26 cellular contexts compared by ENCODE assay signal in the genomic region with DNA sequence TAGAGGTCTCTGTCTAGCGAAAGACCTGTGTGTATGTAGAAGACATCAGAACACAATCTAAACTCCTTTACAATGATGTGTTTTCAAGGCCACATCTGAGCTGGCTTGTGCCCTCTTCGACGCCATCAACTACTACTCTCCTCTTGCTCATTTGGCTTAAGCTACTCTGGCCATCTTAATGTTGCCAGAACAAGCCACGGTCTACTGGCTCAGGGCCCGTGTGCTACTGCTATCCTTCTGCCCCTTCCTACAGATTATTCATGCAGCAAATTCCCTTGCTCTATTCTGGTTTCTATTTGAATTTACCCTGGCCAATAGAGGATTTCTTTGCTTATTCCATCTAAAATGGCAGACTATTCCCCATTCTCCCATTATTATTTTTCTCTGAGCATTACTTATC.
"Had no signal": no experiment of that assay in that cellular context is flagged by ENCODE, and none has a peak within 500 bp of the region (broad histone marks: within the 10 kb centered on the region; RNA-seq: fewer than 3 reads in every experiment).

No MANE protein-coding gene starts in this region.

- H3K9me3 Mint-ChIP-seq: activated CD4-positive, alpha-beta memory T cell treated with anti-CD3 and anti-CD28 coated beads for 36 hours; activated naive CD8-positive, alpha-beta T cell treated with anti-CD3 and anti-CD28 coated beads, Interleukin-2, amount 10 ng/mL, durations not matched to agents 7 days and 5 days; activated T-helper 1 cell treated with anti-CD3 and anti-CD28 coated beads, Interleukin-12 subunit alpha, Interleukin-12 subunit beta, Interleukin-2, Interleukin-4 antibody, amounts not matched to agents 30 ng/mL and 10 ng/mL and 1 ng/mL, durations not matched to agents 14 hours and 24 hours and 36 hours; brain; nephron; stimulated activated memory B cell treated with anti-CD40 and anti-IgM and Interleukin-4, amounts not matched to agents 10 μg/mL and 1 μg/mL and 100 μg/mL, for 72 hours; type B pancreatic cell had no signal

- H3K4me1 ChIP-seq: parathyroid adenoma, testis, vagina had no signal

- H3K27me3 ChIP-seq: neutrophil, testis, vagina had no signal

- H3K4me1 Mint-ChIP-seq: activated naive CD8-positive, alpha-beta T cell treated with anti-CD3 and anti-CD28 coated beads, Interleukin-2, amount 10 ng/mL, durations not matched to agents 7 days and 5 days; brain; nephron; stimulated activated memory B cell treated with anti-CD40 and anti-IgM and Interleukin-4, amounts not matched to agents 10 μg/mL and 1 μg/mL and 100 μg/mL, for 72 hours had no signal

- H3K4me3 ChIP-seq: testis, vagina had no signal

- H3K4me3 Mint-ChIP-seq: activated CD4-positive, alpha-beta memory T cell treated with anti-CD3 and anti-CD28 coated beads for 36 hours; activated naive CD8-positive, alpha-beta T cell treated with anti-CD3 and anti-CD28 coated beads, Interleukin-2, amount 10 ng/mL, durations not matched to agents 7 days and 5 days; activated T-helper 1 cell treated with anti-CD3 and anti-CD28 coated beads, Interleukin-12 subunit alpha, Interleukin-12 subunit beta, Interleukin-2, Interleukin-4 antibody, amounts not matched to agents 30 ng/mL and 10 ng/mL and 1 ng/mL, durations not matched to agents 14 hours and 24 hours and 36 hours; brain; nephron; stimulated activated memory B cell treated with anti-CD40 and anti-IgM and Interleukin-4, amounts not matched to agents 10 μg/mL and 1 μg/mL and 100 μg/mL, for 72 hours; type B pancreatic cell had no signal

- H3K27me3 Mint-ChIP-seq: activated CD4-positive, alpha-beta memory T cell treated with anti-CD3 and anti-CD28 coated beads for 36 hours; activated naive CD8-positive, alpha-beta T cell treated with anti-CD3 and anti-CD28 coated beads, Interleukin-2, amount 10 ng/mL, durations not matched to agents 7 days and 5 days; brain; stimulated activated memory B cell treated with anti-CD40 and anti-IgM and Interleukin-4, amounts not matched to agents 10 μg/mL and 1 μg/mL and 100 μg/mL, for 72 hours; type B pancreatic cell had no signal

- H3K9me3 ChIP-seq: neutrophil, testis, vagina had no signal

- H3K27ac ChIP-seq: neutrophil, parathyroid adenoma, testis, vagina had no signal

- H3K27ac Mint-ChIP-seq: activated CD4-positive, alpha-beta memory T cell treated with anti-CD3 and anti-CD28 coated beads for 36 hours; activated naive CD8-positive, alpha-beta T cell treated with anti-CD3 and anti-CD28 coated beads, Interleukin-2, amount 10 ng/mL, durations not matched to agents 7 days and 5 days; activated T-helper 1 cell treated with anti-CD3 and anti-CD28 coated beads, Interleukin-12 subunit alpha, Interleukin-12 subunit beta, Interleukin-2, Interleukin-4 antibody, amounts not matched to agents 30 ng/mL and 10 ng/mL and 1 ng/mL, durations not matched to agents 14 hours and 24 hours and 36 hours; nephron; stimulated activated memory B cell treated with anti-CD40 and anti-IgM and Interleukin-4, amounts not matched to agents 10 μg/mL and 1 μg/mL and 100 μg/mL, for 72 hours; type B pancreatic cell had no signal

- ATAC-seq: left ventricle myocardium superior; sciatic nerve; stimulated activated memory B cell treated with anti-CD40 and anti-IgM and Interleukin-4, amounts not matched to agents 10 μg/mL and 1 μg/mL and 100 μg/mL, for 72 hours had no signal

- DNase-seq: activated CD4-positive, alpha-beta memory T cell treated with anti-CD3 and anti-CD28 coated beads for 36 hours; activated CD4-positive, alpha-beta T cell treated with anti-CD3 and anti-CD28 coated beads for 48 hours; activated gamma-delta T cell; activated naive CD8-positive, alpha-beta T cell treated with anti-CD3 and anti-CD28 coated beads, Interleukin-2, amount 10 ng/mL, durations not matched to agents 7 days and 5 days; amygdala; caudate nucleus; dermis blood vessel endothelial cell; effector memory CD4-positive, alpha-beta T cell; hypothalamus; left ventricle myocardium superior; mammary epithelial cell; midbrain; small intestine; stimulated activated CD4-positive, alpha-beta T cell treated with anti-CD3 and anti-CD28 coated beads, Interleukin-2, amount 100 ng/mL, for 24 hours; SW 1271; T-helper 2 cell; testis had no signal
